1 cellular context compared by ENCODE assay signal in the genomic region with DNA sequence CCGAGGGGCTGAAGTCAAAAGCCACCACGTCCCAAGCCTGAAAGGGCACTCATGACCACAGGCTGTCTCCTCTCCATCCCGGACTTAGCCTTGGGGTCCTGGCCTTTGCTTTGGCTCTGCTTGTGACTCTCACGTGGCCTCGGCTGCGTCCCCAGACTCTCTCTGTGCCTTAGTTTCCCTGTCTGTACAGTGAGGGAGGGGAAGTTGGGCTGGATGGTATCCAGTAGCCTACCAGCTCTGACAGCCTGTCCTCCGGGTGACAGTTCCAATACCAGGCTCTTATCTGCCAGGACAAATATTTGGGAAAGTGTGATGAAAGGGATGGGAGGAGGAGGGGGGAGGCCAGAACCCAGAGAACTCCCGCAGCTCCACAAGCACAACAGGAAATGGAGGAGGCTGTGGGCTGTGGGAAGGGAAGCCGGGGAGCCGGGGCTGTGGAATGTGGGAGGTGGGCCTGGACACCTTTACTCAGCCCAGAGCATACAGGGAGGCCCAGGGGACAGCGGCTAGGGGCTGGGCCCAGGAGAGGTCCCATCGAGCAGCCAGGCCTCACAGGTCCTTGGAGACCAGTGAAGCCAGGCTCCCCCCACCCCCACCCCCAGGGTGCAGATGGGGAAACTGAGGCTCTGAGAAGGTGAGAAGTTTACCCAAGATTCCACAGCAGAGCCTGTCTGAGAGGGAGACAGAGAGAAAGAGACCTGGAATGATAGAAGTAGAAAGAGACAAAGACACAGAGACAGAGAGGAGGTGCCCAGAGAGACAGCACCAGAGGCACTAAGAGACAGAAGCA.
TF ChIP-seq lines count a peak whose summit lies in the region.

No MANE protein-coding gene starts in this region.

TF ChIP-seq in HepG2, 621 proteins besides CTCF, POLR2A, EP300 and RAD21 (continued from another document and continues in another):
- TF ChIP-seq, protein P1, sequence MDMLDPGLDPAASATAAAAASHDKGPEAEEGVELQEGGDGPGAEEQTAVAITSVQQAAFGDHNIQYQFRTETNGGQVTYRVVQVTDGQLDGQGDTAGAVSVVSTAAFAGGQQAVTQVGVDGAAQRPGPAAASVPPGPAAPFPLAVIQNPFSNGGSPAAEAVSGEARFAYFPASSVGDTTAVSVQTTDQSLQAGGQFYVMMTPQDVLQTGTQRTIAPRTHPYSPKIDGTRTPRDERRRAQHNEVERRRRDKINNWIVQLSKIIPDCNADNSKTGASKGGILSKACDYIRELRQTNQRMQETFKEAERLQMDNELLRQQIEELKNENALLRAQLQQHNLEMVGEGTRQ (IDR thresholded peaks at IDR 0.05; ENCODE audit: low read depth, low read length) = no peak
- TF ChIP-seq, protein P1 (CRISPR knock-in tag; IDR thresholded peaks at IDR 0.05; ENCODE audit: borderline replicate concordance) = no peak
- peak; percentile 38; the same call in 1 of the 2 replicates for TF ChIP-seq ZNF124 (CRISPR knock-in tag; IDR thresholded peaks at IDR 0.05)
- no peak for TF ChIP-seq NR1H2 (CRISPR knock-in tag; IDR thresholded peaks at IDR 0.05; ENCODE audit: borderline replicate concordance, low read depth)
- TF ChIP-seq MIER3 (CRISPR knock-in tag; IDR thresholded peaks at IDR 0.05; ENCODE audit: borderline replicate concordance) = peak; percentile 94; the same call in 1 of the 2 replicates
- peak; percentile 23 for TF ChIP-seq ZNF781 (CRISPR knock-in tag; IDR thresholded peaks at IDR 0.05; ENCODE audit: borderline replicate concordance, not compliant biosample characterization)
- peak; percentile 86 for TF ChIP-seq FOSL2 (CRISPR knock-in tag; IDR thresholded peaks at IDR 0.05)
- TF ChIP-seq, protein P2, sequence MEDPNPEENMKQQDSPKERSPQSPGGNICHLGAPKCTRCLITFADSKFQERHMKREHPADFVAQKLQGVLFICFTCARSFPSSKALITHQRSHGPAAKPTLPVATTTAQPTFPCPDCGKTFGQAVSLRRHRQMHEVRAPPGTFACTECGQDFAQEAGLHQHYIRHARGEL (CRISPR knock-in tag; IDR thresholded peaks at IDR 0.05) = peak; percentile 53; the same call in 1 of the 2 replicates
- peak; percentile 83; the same call in 1 of the 2 replicates for TF ChIP-seq ZNF318 (CRISPR knock-in tag; IDR thresholded peaks at IDR 0.05)
- TF ChIP-seq TEAD2 (CRISPR knock-in tag; IDR thresholded peaks at IDR 0.05) = no peak
- 0 out of 2 replicates have a peak, but pooled peaks have one; percentile 48 for TF ChIP-seq HNRNPL (IDR thresholded peaks at IDR 0.05; ENCODE audit: low read depth, low read length)
- no peak for TF ChIP-seq MTF1 (CRISPR knock-in tag; IDR thresholded peaks at IDR 0.05)
- TF ChIP-seq ZNF546 (CRISPR knock-in tag; conservative IDR thresholded peaks at IDR 0.05) = 0 out of 2 replicates have a peak, but pooled peaks have one; percentile 6
- no peak for TF ChIP-seq NFRKB (IDR thresholded peaks at IDR 0.05)
- no peak for TF ChIP-seq MYNN (CRISPR knock-in tag; IDR thresholded peaks at IDR 0.05; ENCODE audit: low read depth)
- no peak for TF ChIP-seq FOXP1 (IDR thresholded peaks at IDR 0.05)
- TF ChIP-seq FOXP1 (CRISPR knock-in tag; IDR thresholded peaks at IDR 0.05) = peak; percentile 86
- TF ChIP-seq, protein P3, sequence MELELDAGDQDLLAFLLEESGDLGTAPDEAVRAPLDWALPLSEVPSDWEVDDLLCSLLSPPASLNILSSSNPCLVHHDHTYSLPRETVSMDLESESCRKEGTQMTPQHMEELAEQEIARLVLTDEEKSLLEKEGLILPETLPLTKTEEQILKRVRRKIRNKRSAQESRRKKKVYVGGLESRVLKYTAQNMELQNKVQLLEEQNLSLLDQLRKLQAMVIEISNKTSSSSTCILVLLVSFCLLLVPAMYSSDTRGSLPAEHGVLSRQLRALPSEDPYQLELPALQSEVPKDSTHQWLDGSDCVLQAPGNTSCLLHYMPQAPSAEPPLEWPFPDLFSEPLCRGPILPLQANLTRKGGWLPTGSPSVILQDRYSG (CRISPR knock-in tag; IDR thresholded peaks at IDR 0.05) = no peak
- TF ChIP-seq ZNF343 (CRISPR knock-in tag; IDR thresholded peaks at IDR 0.05) = peak; percentile 86
- TF ChIP-seq MXI1 (IDR thresholded peaks at IDR 0.05; ENCODE audit: borderline replicate concordance, low read depth, low read length) = no peak
- peak; percentile 91; the same call in 1 of the 2 replicates for TF ChIP-seq ZBTB8A (CRISPR knock-in tag; IDR thresholded peaks at IDR 0.05; ENCODE audit: borderline replicate concordance, low read depth)
- peak; percentile 95 for TF ChIP-seq ZNF772 (CRISPR knock-in tag; IDR thresholded peaks at IDR 0.05)
- TF ChIP-seq, protein P4, sequence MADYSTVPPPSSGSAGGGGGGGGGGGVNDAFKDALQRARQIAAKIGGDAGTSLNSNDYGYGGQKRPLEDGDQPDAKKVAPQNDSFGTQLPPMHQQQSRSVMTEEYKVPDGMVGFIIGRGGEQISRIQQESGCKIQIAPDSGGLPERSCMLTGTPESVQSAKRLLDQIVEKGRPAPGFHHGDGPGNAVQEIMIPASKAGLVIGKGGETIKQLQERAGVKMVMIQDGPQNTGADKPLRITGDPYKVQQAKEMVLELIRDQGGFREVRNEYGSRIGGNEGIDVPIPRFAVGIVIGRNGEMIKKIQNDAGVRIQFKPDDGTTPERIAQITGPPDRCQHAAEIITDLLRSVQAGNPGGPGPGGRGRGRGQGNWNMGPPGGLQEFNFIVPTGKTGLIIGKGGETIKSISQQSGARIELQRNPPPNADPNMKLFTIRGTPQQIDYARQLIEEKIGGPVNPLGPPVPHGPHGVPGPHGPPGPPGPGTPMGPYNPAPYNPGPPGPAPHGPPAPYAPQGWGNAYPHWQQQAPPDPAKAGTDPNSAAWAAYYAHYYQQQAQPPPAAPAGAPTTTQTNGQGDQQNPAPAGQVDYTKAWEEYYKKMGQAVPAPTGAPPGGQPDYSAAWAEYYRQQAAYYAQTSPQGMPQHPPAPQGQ (CRISPR knock-in tag; IDR thresholded peaks at IDR 0.05; ENCODE audit: borderline replicate concordance) = peak; percentile 84; the same call in 1 of the 2 replicates
- peak; percentile 76 for TF ChIP-seq GABPB1 (CRISPR knock-in tag; IDR thresholded peaks at IDR 0.05)
- TF ChIP-seq HIVEP1 (CRISPR knock-in tag; IDR thresholded peaks at IDR 0.05) = peak; percentile 67; the same call in 1 of the 2 replicates
- no peak for TF ChIP-seq KDM5A (IDR thresholded peaks at IDR 0.05; ENCODE audit: borderline replicate concordance, low read length)
- peak; percentile 97 for TF ChIP-seq ELF3 (CRISPR knock-in tag; IDR thresholded peaks at IDR 0.05)
- TF ChIP-seq ZBTB42 (CRISPR knock-in tag; IDR thresholded peaks at IDR 0.05) = no peak
- TF ChIP-seq CBFB (CRISPR knock-in tag; IDR thresholded peaks at IDR 0.05) = peak; percentile 81
- 0 out of 2 replicates have a peak, but pooled peaks have one; percentile 45 for TF ChIP-seq ZNF160 (CRISPR knock-in tag; IDR thresholded peaks at IDR 0.05)
- TF ChIP-seq, protein P5, sequence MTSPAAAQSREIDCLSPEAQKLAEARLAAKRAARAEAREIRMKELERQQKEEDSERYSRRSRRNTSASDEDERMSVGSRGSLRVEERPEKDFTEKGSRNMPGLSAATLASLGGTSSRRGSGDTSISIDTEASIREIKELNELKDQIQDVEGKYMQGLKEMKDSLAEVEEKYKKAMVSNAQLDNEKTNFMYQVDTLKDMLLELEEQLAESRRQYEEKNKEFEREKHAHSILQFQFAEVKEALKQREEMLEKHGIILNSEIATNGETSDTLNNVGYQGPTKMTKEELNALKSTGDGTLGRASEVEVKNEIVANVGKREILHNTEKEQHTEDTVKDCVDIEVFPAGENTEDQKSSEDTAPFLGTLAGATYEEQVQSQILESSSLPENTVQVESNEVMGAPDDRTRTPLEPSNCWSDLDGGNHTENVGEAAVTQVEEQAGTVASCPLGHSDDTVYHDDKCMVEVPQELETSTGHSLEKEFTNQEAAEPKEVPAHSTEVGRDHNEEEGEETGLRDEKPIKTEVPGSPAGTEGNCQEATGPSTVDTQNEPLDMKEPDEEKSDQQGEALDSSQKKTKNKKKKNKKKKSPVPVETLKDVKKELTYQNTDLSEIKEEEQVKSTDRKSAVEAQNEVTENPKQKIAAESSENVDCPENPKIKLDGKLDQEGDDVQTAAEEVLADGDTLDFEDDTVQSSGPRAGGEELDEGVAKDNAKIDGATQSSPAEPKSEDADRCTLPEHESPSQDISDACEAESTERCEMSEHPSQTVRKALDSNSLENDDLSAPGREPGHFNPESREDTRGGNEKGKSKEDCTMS (CRISPR knock-in tag; conservative IDR thresholded peaks at IDR 0.05) = no peak
- TF ChIP-seq, protein P6, sequence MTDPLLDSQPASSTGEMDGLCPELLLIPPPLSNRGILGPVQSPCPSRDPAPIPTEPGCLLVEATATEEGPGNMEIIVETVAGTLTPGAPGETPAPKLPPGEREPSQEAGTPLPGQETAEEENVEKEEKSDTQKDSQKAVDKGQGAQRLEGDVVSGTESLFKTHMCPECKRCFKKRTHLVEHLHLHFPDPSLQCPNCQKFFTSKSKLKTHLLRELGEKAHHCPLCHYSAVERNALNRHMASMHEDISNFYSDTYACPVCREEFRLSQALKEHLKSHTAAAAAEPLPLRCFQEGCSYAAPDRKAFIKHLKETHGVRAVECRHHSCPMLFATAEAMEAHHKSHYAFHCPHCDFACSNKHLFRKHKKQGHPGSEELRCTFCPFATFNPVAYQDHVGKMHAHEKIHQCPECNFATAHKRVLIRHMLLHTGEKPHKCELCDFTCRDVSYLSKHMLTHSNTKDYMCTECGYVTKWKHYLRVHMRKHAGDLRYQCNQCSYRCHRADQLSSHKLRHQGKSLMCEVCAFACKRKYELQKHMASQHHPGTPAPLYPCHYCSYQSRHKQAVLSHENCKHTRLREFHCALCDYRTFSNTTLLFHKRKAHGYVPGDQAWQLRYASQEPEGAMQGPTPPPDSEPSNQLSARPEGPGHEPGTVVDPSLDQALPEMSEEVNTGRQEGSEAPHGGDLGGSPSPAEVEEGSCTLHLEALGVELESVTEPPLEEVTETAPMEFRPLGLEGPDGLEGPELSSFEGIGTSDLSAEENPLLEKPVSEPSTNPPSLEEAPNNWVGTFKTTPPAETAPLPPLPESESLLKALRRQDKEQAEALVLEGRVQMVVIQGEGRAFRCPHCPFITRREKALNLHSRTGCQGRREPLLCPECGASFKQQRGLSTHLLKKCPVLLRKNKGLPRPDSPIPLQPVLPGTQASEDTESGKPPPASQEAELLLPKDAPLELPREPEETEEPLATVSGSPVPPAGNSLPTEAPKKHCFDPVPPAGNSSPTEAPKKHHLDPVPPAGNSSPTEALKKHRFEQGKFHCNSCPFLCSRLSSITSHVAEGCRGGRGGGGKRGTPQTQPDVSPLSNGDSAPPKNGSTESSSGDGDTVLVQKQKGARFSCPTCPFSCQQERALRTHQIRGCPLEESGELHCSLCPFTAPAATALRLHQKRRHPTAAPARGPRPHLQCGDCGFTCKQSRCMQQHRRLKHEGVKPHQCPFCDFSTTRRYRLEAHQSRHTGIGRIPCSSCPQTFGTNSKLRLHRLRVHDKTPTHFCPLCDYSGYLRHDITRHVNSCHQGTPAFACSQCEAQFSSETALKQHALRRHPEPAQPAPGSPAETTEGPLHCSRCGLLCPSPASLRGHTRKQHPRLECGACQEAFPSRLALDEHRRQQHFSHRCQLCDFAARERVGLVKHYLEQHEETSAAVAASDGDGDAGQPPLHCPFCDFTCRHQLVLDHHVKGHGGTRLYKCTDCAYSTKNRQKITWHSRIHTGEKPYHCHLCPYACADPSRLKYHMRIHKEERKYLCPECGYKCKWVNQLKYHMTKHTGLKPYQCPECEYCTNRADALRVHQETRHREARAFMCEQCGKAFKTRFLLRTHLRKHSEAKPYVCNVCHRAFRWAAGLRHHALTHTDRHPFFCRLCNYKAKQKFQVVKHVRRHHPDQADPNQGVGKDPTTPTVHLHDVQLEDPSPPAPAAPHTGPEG (CRISPR knock-in tag; IDR thresholded peaks at IDR 0.05) = no peak
